In the genomic region with DNA sequence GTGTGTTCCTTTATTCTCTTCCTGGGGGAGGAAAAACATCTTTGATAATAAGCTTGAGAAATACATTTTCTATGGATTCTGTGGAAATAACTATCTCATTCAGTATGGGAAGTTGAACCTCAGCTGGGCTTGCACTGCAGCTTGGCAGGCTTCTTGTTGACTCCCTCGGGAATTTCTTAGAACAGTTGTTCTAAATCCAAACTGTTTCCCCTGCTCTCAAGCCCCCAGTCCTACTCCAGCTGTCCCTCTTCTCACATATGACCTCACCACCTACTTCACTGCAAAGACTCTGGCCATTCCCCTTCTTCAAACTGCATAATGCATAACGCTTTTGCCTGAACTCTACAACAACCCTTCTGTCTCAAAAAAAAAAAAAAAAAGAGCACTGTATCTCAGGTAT, we compare ENCODE assay signal across 28 cellular contexts.
DNase-seq lines count a peak whose midpoint lies in the region; FAIRE-seq and TF ChIP-seq lines count a peak whose summit lies in the region.
"Had no signal": no experiment of that assay in that cellular context is flagged by ENCODE, and none has a peak within 500 bp of the region (broad histone marks: within the 10 kb centered on the region; RNA-seq: fewer than 3 reads in every experiment).

No MANE protein-coding gene starts in this region.

- H3K4me1 ChIP-seq in BLaER1 = peaks cover 10% of the 10 kb centered on the region
- H3K4me1 ChIP-seq: lower lobe of right lung, spleen had no signal

- no peak for FAIRE-seq in GM12892 (lab: Jason Lieb, UNC)

- TF ChIP-seq POLR2A in erythroblast (IDR thresholded peaks at IDR 0.05; ENCODE audit: low read length) = no peak
- TF ChIP-seq POLR2A in GM12892 (IDR thresholded peaks at IDR 0.05; ENCODE audit: low read depth, low read length) = no peak

- H3K4me1 Mint-ChIP-seq in nephron = peaks cover 39% of the 10 kb centered on the region
- H3K4me1 Mint-ChIP-seq: activated CD4-positive, alpha-beta memory T cell treated with anti-CD3 and anti-CD28 coated beads, Interleukin-2, amount 10 ng/mL, durations not matched to agents 7 days and 5 days; activated naive CD8-positive, alpha-beta T cell treated with anti-CD3 and anti-CD28 coated beads, Interleukin-2, amount 50 U/mL, for 24 hours; B cell; H9; nephron progenitor cell; stimulated activated naive CD8-positive, alpha-beta T cell treated with anti-CD3 and anti-CD28 coated beads, Interleukin-15, amount 100 ng/mL, for 72 hours had no signal

- peaks cover 23% of the 10 kb centered on the region for H3K9me3 ChIP-seq in BLaER1
- H3K9me3 ChIP-seq: lower lobe of right lung, thoracic aorta had no signal

- H3K36me3 ChIP-seq in BLaER1 (no peaks in the 10 kb centered on the region), brain microvascular endothelial cell (replicated peaks) (no peaks in the 10 kb centered on the region)
- H3K36me3 ChIP-seq: lower lobe of right lung, spleen, thoracic aorta had no signal

- H3K36me3 Mint-ChIP-seq in nephron (ENCODE audit: low read depth) = no peaks in the 10 kb centered on the region
- H3K36me3 Mint-ChIP-seq: CD8-positive, alpha-beta T cell had no signal

- TF ChIP-seq CTCF in fibroblast of villous mesenchyme (IDR thresholded peaks at IDR 0.05; ENCODE audit: insufficient read depth, low read depth, low read length) = no peak
- TF ChIP-seq CTCF in nephron (IDR thresholded peaks at IDR 0.05; ENCODE audit: unreplicated experiment in 3 of 3) = no peak
- TF ChIP-seq CTCF in brain microvascular endothelial cell (IDR thresholded peaks at IDR 0.05; ENCODE audit: low read depth, low read length, missing control alignments) = no peak

- DNase-seq in NCI-H69 (lab: John Stamatoyannopoulos, UW) (peak; percentile 6), fibroblast of villous mesenchyme (ENCODE audit: low read depth) (peak; percentile 6), erythroblast (lab: John Stamatoyannopoulos, UW) (no peak), brain microvascular endothelial cell (no peak), GM12892 (ENCODE audit: insufficient read length) (no peak)
- DNase-seq: ACHN; activated CD4-positive, alpha-beta memory T cell treated with anti-CD3 and anti-CD28 coated beads, Interleukin-2, amount 10 ng/mL, durations not matched to agents 7 days and 5 days; activated CD8-positive, alpha-beta memory T cell treated with anti-CD3 and anti-CD28 coated beads, Interleukin-2, amount 50 U/mL, for 4 hours; activated naive CD4-positive, alpha-beta T cell; activated naive CD8-positive, alpha-beta T cell treated with anti-CD3 and anti-CD28 coated beads, Interleukin-2, amount 50 U/mL, for 24 hours; CD8-positive, alpha-beta T cell; cerebellar nuclear complex; H9; KBM-7; lower lobe of right lung; NCI-H1092; NCI-H1694; NCI-H526; nephron progenitor cell; PC-9; SHP77; spleen; stimulated activated naive CD8-positive, alpha-beta T cell treated with anti-CD3 and anti-CD28 coated beads, Interleukin-15, amount 100 ng/mL, for 72 hours had no signal

- no peaks in the 10 kb centered on the region for H3K27me3 Mint-ChIP-seq in nephron (ENCODE audit: low read depth)
- H3K27me3 Mint-ChIP-seq: activated CD4-positive, alpha-beta memory T cell treated with anti-CD3 and anti-CD28 coated beads, Interleukin-2, amount 10 ng/mL, durations not matched to agents 7 days and 5 days; stimulated activated naive CD8-positive, alpha-beta T cell treated with anti-CD3 and anti-CD28 coated beads, Interleukin-15, amount 100 ng/mL, for 72 hours had no signal

- H3K27me3 ChIP-seq in BLaER1 (no peaks in the 10 kb centered on the region), brain microvascular endothelial cell (replicated peaks) (no peaks in the 10 kb centered on the region)

- H3K9me3 Mint-ChIP-seq in nephron = peaks cover 49% of the 10 kb centered on the region
- H3K9me3 Mint-ChIP-seq: activated CD4-positive, alpha-beta memory T cell treated with anti-CD3 and anti-CD28 coated beads, Interleukin-2, amount 10 ng/mL, durations not matched to agents 7 days and 5 days; activated naive CD8-positive, alpha-beta T cell treated with anti-CD3 and anti-CD28 coated beads, Interleukin-2, amount 50 U/mL, for 24 hours; CD8-positive, alpha-beta T cell had no signal

- H3K4me3 ChIP-seq in BLaER1 = no peak overlapping the region
- no peak overlapping the region for H3K4me3 ChIP-seq in fibroblast of villous mesenchyme (ENCODE audit: low read depth, low read length)
- no peak overlapping the region for H3K4me3 ChIP-seq in brain microvascular endothelial cell (ENCODE audit: low read depth, low read length)
- H3K4me3 ChIP-seq: lower lobe of right lung, PC-9, spleen, thoracic aorta had no signal

- peak overlapping the region in 2 of 3 experiments; percentile 2 to 17 for H3K4me3 Mint-ChIP-seq in nephron
- H3K4me3 Mint-ChIP-seq: activated CD4-positive, alpha-beta memory T cell treated with anti-CD3 and anti-CD28 coated beads, Interleukin-2, amount 10 ng/mL, durations not matched to agents 7 days and 5 days; activated naive CD8-positive, alpha-beta T cell treated with anti-CD3 and anti-CD28 coated beads, Interleukin-2, amount 50 U/mL, for 24 hours; B cell; CD8-positive, alpha-beta T cell; H9; nephron progenitor cell; stimulated activated naive CD8-positive, alpha-beta T cell treated with anti-CD3 and anti-CD28 coated beads, Interleukin-15, amount 100 ng/mL, for 72 hours had no signal

- no peaks in the 10 kb centered on the region for H4K20me1 ChIP-seq in BLaER1

- no peak overlapping the region for H3K27ac ChIP-seq in BLaER1
- no peak overlapping the region for H3K27ac ChIP-seq in brain microvascular endothelial cell
- H3K27ac ChIP-seq: HL-60, lower lobe of right lung, PC-9, spleen, thoracic aorta had no signal

- peak overlapping the region; percentile 70 to 96 (median 85) for H3K27ac Mint-ChIP-seq in nephron
- H3K27ac Mint-ChIP-seq: activated CD4-positive, alpha-beta memory T cell treated with anti-CD3 and anti-CD28 coated beads, Interleukin-2, amount 10 ng/mL, durations not matched to agents 7 days and 5 days; activated naive CD8-positive, alpha-beta T cell treated with anti-CD3 and anti-CD28 coated beads, Interleukin-2, amount 50 U/mL, for 24 hours; B cell; CD8-positive, alpha-beta T cell; H9; nephron progenitor cell; stimulated activated naive CD8-positive, alpha-beta T cell treated with anti-CD3 and anti-CD28 coated beads, Interleukin-15, amount 100 ng/mL, for 72 hours had no signal

- in situ Hi-C loops in brain microvascular endothelial cell (cut with HindIII; ENCODE audit: low pct_ligation_motif_present, low sequenced_read_pairs) = no loop called here

- peak overlapping the region; percentile 30 for H3K4me2 ChIP-seq in BLaER1
- H3K4me2 ChIP-seq: PC-9 had no signal

- H3K9ac ChIP-seq in BLaER1 = no peak overlapping the region

Comparison
In these comparisons a context has a peak if more than half of its experiments do, and no peak if none do; other contexts are left out.
1. DNase-seq: peak in NCI-H69 (single experiment) and fibroblast of villous mesenchyme (single experiment); none in erythroblast (0 of 2), brain microvascular endothelial cell (single experiment) and GM12892 (single experiment).